In genomic region chr5:104178066-104178465, GRCh38 we compare ENCODE assay signal across 15 cellular contexts.
A peak's percentile ranks its signal among the peaks of the same experiment; 100 is the strongest.
DNase-seq lines count a peak whose midpoint lies in the region; ATAC-seq and TF ChIP-seq lines count a peak whose summit lies in the region.
"Had no signal": no experiment of that assay in that cellular context is flagged by ENCODE, and none has a peak within 500 bp of the region (broad histone marks: within the 10 kb centered on the region; RNA-seq: fewer than 3 reads in every experiment).

No MANE protein-coding gene starts in this region.

- H3K4me1 Mint-ChIP-seq in GM23338 = no peaks in the 10 kb centered on the region
- H3K4me1 Mint-ChIP-seq: CD14-positive monocyte, H9 had no signal

- H3K4me2 ChIP-seq in GM23338 (no peak overlapping the region), Loucy (ENCODE audit: low read depth, low read length, poor library complexity, severe bottlenecking) (no peak overlapping the region), SU-DHL-6 (ENCODE audit: low read depth, low read length, poor library complexity, severe bottlenecking) (no peak overlapping the region)
- H3K4me2 ChIP-seq: A549 had no signal

- H3K27me3 Mint-ChIP-seq in GM23338 (ENCODE audit: insufficient read depth, low read depth, poor library complexity) = peaks cover 3% of the 10 kb centered on the region

- no peaks in the 10 kb centered on the region for H3F3A ChIP-seq in GM23338 (replicated peaks; ENCODE audit: low read depth)
- H3F3A ChIP-seq in Loucy (ENCODE audit: low read depth) = no peaks in the 10 kb centered on the region
- no peaks in the 10 kb centered on the region for H3F3A ChIP-seq in SU-DHL-6 (ENCODE audit: insufficient read depth)

- H3K79me2 ChIP-seq in GM23338 (replicated peaks; ENCODE audit: insufficient read depth) (no peaks in the 10 kb centered on the region), Loucy (ENCODE audit: insufficient read depth, low read length) (no peaks in the 10 kb centered on the region), SU-DHL-6 (ENCODE audit: insufficient read depth, low read length) (no peaks in the 10 kb centered on the region)

- H3K4me1 ChIP-seq in GM23338 (ENCODE audit: insufficient read depth) (no peaks in the 10 kb centered on the region), Loucy (ENCODE audit: insufficient read depth, low read length, poor library complexity, severe bottlenecking) (no peaks in the 10 kb centered on the region), spleen (no peaks in the 10 kb centered on the region)
- H3K4me1 ChIP-seq: A549, Caco-2 had no signal

- TF ChIP-seq CTCF in GM23338 (conservative IDR thresholded peaks at IDR 0.05; ENCODE audit: low read depth in 2 of 2) = no peak
- TF ChIP-seq CTCF in Loucy (conservative IDR thresholded peaks at IDR 0.05; ENCODE audit: low read length) = no peak
- TF ChIP-seq CTCF in SU-DHL-6 (IDR thresholded peaks at IDR 0.05; ENCODE audit: insufficient read depth, low read length, poor library complexity, severe bottlenecking) = no peak
- no peak for TF ChIP-seq CTCF in spleen (IDR thresholded peaks at IDR 0.05 in 8 of 11, conservative IDR thresholded peaks at IDR 0.05 in 3 of 11)

- WGBS in spleen, 5 donors = 84 to 91% (median 85%) methylated on average over 8 of the region's 8 CpGs

- H2AFZ ChIP-seq in GM23338 (0 out of 2 replicates have a peak overlapping the region, but pooled peaks have one; percentile 12), Loucy (ENCODE audit: low read length) (peak overlapping the region; percentile 55; the same call in 1 of the 2 replicates), SU-DHL-6 (ENCODE audit: low read depth, low read length, severe bottlenecking) (peak overlapping the region; percentile 8)

- DNase-seq in GM23338 (ENCODE audit: low spot score) (no peak), spleen (no peak), DMS79 (lab: John Stamatoyannopoulos, UW) (no peak)
- DNase-seq in activated CD4-positive, alpha-beta T cell treated with anti-CD3 and anti-CD28 coated beads for 4 hours = no peak
- DNase-seq: Caco-2; CD8-positive, alpha-beta T cell; DMS53; GOT3; H9 had no signal

- intact Hi-C loops in spleen (cut with DNase I; ENCODE audit: low total_unique reads) = loop anchor here (5.0 kb wide), 1 partner anchor 591 kb away; no protein-coding TSS in a partner anchor

- no peaks in the 10 kb centered on the region for H4K20me1 ChIP-seq in GM23338 (replicated peaks; ENCODE audit: insufficient read depth)
- no peaks in the 10 kb centered on the region for H4K20me1 ChIP-seq in Loucy (ENCODE audit: insufficient read depth, low read length, poor library complexity, severe bottlenecking)
- H4K20me1 ChIP-seq in SU-DHL-6 (ENCODE audit: low read depth, low read length) = no peaks in the 10 kb centered on the region

- H3K27ac Mint-ChIP-seq in GM23338 = no peak overlapping the region
- H3K27ac Mint-ChIP-seq: CD14-positive monocyte; CD8-positive, alpha-beta T cell; H9 had no signal

- H3K27ac ChIP-seq in GM23338 (ENCODE audit: low read depth) (no peak overlapping the region), SU-DHL-6 (ENCODE audit: low read depth, low read length) (no peak overlapping the region), spleen (no peak overlapping the region)
- H3K27ac ChIP-seq: A549 had no signal

- TF ChIP-seq POLR2A in spleen (IDR thresholded peaks at IDR 0.05) = no peak

- no peak overlapping the region for H3K9ac ChIP-seq in Loucy (ENCODE audit: low read depth, low read length, poor library complexity, severe bottlenecking)
- H3K9ac ChIP-seq in SU-DHL-6 (ENCODE audit: low read length) = no peak overlapping the region

- H3K9me2 ChIP-seq in GM23338 (ENCODE audit: insufficient read depth) = no peaks in the 10 kb centered on the region
- H3K9me2 ChIP-seq in Loucy (replicated peaks; ENCODE audit: low read depth, low read length) = no peaks in the 10 kb centered on the region
- H3K9me2 ChIP-seq in SU-DHL-6 (replicated peaks; ENCODE audit: insufficient read depth, low read length) = no peaks in the 10 kb centered on the region

- H3K27me3 ChIP-seq in GM23338 (ENCODE audit: insufficient read depth) (no peaks in the 10 kb centered on the region), Loucy (ENCODE audit: insufficient read depth, low read length, poor library complexity, severe bottlenecking) (no peaks in the 10 kb centered on the region), SU-DHL-6 (ENCODE audit: low read length) (no peaks in the 10 kb centered on the region), spleen (replicated peaks in 1 of 7) (no peaks in the 10 kb centered on the region)

- H3K36me3 Mint-ChIP-seq in GM23338 (ENCODE audit: low read depth) = peaks cover 42% of the 10 kb centered on the region
- H3K36me3 Mint-ChIP-seq: CD14-positive monocyte; CD8-positive, alpha-beta T cell had no signal

- peaks cover 8% of the 10 kb centered on the region for H3K36me3 ChIP-seq in GM23338 (ENCODE audit: insufficient read depth)
- H3K36me3 ChIP-seq in Loucy (ENCODE audit: insufficient read depth, low read length) = no peaks in the 10 kb centered on the region
- no peaks in the 10 kb centered on the region for H3K36me3 ChIP-seq in SU-DHL-6 (ENCODE audit: low read length)
- H3K36me3 ChIP-seq in spleen = no peaks in the 10 kb centered on the region

- peaks cover 47% of the 10 kb centered on the region for H3K9me3 Mint-ChIP-seq in GM23338

- H3K4me3 ChIP-seq in GM23338 (no peak overlapping the region), Loucy (ENCODE audit: low read length, poor library complexity, severe bottlenecking) (no peak overlapping the region), SU-DHL-6 (ENCODE audit: insufficient read depth, low read length, poor library complexity, severe bottlenecking) (no peak overlapping the region), spleen (no peak overlapping the region)
- H3K4me3 ChIP-seq: A549, K562 had no signal

- no peaks in the 10 kb centered on the region for H3K9me3 ChIP-seq in Loucy (ENCODE audit: insufficient read depth, low read depth, low read length)
- H3K9me3 ChIP-seq in SU-DHL-6 (ENCODE audit: insufficient read depth, low read length) = peaks cover 8% of the 10 kb centered on the region; the same call in 1 of the 2 replicates
- H3K9me3 ChIP-seq in spleen = peaks cover 0 to 47% (median 30%) of the 10 kb centered on the region in 8 donors

- H3K4me3 Mint-ChIP-seq in GM23338 = no peak overlapping the region
- H3K4me3 Mint-ChIP-seq: CD14-positive monocyte; CD8-positive, alpha-beta T cell; H9 had no signal

- ATAC-seq in GM23338 (no peak), HG03439 (IDR thresholded peaks at IDR 0.05; ENCODE audit: unreplicated experiment) (no peak)
- ATAC-seq: A549; CD8-positive, alpha-beta T cell had no signal

TF ChIP-seq in GM23338, 12 proteins besides CTCF, POLR2A, EP300 and RAD21 (continues in another document):
- TF ChIP-seq JUNB (IDR thresholded peaks at IDR 0.05; ENCODE audit: unreplicated experiment) = no peak
- no peak for TF ChIP-seq CREB1 (CRISPR knock-in tag; IDR thresholded peaks at IDR 0.05; ENCODE audit: low read depth)
- no peak for TF ChIP-seq REST (IDR thresholded peaks at IDR 0.05; ENCODE audit: unreplicated experiment)
- no peak for TF ChIP-seq POLR2AphosphoS5 (IDR thresholded peaks at IDR 0.05; ENCODE audit: low read depth)
- TF ChIP-seq ZNF114 (CRISPR knock-in tag; IDR thresholded peaks at IDR 0.05) = no peak
- no peak for TF ChIP-seq EZH2 (IDR thresholded peaks at IDR 0.05; ENCODE audit: low read depth, unreplicated experiment)
- no peak for TF ChIP-seq ZNF331 (CRISPR knock-in tag; IDR thresholded peaks at IDR 0.05; ENCODE audit: low read depth)
- TF ChIP-seq NANOG (IDR thresholded peaks at IDR 0.05; ENCODE audit: borderline replicate concordance) = no peak
